Comparison of ENCODE assay signal across 20 cellular contexts in genomic region chr12:132237772-132238486, GRCh38.
"Had no signal": no experiment of that assay in that cellular context is flagged by ENCODE, and none has a peak within 500 bp of the region (broad histone marks: within the 10 kb centered on the region; RNA-seq: fewer than 3 reads in every experiment).

No MANE protein-coding gene starts in this region.

- H3K4me3 Mint-ChIP-seq: activated CD4-positive, alpha-beta T cell treated with anti-CD3 and anti-CD28 coated beads, Interleukin-2, amount 10 ng/mL, durations not matched to agents 7 days and 5 days; activated CD8-positive, alpha-beta memory T cell treated with anti-CD3 and anti-CD28 coated beads, Interleukin-2, amount 10 ng/mL, durations not matched to agents 7 days and 5 days; activated CD8-positive, alpha-beta T cell treated with anti-CD3 and anti-CD28 coated beads for 36 hours; activated naive CD4-positive, alpha-beta T cell treated with anti-CD3 and anti-CD28 coated beads, Interleukin-2, amount 10 ng/mL, durations not matched to agents 7 days and 5 days; dendritic cell treated with granulocyte-macrophage colony-stimulating factor and Interleukin-4, amounts not matched to agents 40 ng/mL and 50 ng/mL, for 4 days; memory B cell; nephron; stimulated activated naive B cell treated with anti-CD40 and anti-IgM and Interleukin-4, amounts not matched to agents 10 μg/mL and 1 μg/mL and 100 μg/mL, for 72 hours had no signal

- H3K36me3 Mint-ChIP-seq: activated CD8-positive, alpha-beta memory T cell treated with anti-CD3 and anti-CD28 coated beads, Interleukin-2, amount 10 ng/mL, durations not matched to agents 7 days and 5 days; activated naive CD4-positive, alpha-beta T cell treated with anti-CD3 and anti-CD28 coated beads, Interleukin-2, amount 10 ng/mL, durations not matched to agents 7 days and 5 days; memory B cell; stimulated activated naive B cell treated with anti-CD40 and anti-IgM and Interleukin-4, amounts not matched to agents 10 μg/mL and 1 μg/mL and 100 μg/mL, for 72 hours had no signal

- H3K9me3 Mint-ChIP-seq: activated CD4-positive, alpha-beta T cell treated with anti-CD3 and anti-CD28 coated beads, Interleukin-2, amount 10 ng/mL, durations not matched to agents 7 days and 5 days; activated CD8-positive, alpha-beta T cell treated with anti-CD3 and anti-CD28 coated beads for 36 hours; dendritic cell treated with granulocyte-macrophage colony-stimulating factor and Interleukin-4, amounts not matched to agents 40 ng/mL and 50 ng/mL, for 4 days had no signal

- H3K9me3 ChIP-seq: right lobe of liver, thoracic aorta had no signal

- H3K4me1 Mint-ChIP-seq: activated CD4-positive, alpha-beta T cell treated with anti-CD3 and anti-CD28 coated beads, Interleukin-2, amount 10 ng/mL, durations not matched to agents 7 days and 5 days; activated CD8-positive, alpha-beta memory T cell treated with anti-CD3 and anti-CD28 coated beads, Interleukin-2, amount 10 ng/mL, durations not matched to agents 7 days and 5 days; activated naive CD4-positive, alpha-beta T cell treated with anti-CD3 and anti-CD28 coated beads, Interleukin-2, amount 10 ng/mL, durations not matched to agents 7 days and 5 days had no signal

- H3K4me3 ChIP-seq: hepatocyte, right lobe of liver, thoracic aorta had no signal

- ATAC-seq: activated CD4-positive, CD25-positive, alpha-beta regulatory T cell treated with anti-CD3 and anti-CD28 coated beads, Interleukin-2, amount 50 U/mL, for 24 hours had no signal

- H3K27ac ChIP-seq: hepatocyte, parathyroid adenoma, right lobe of liver, thoracic aorta, VCaP had no signal

- FAIRE-seq: small intestine had no signal

- H3K36me3 ChIP-seq: right lobe of liver, thoracic aorta had no signal

- H3K27ac Mint-ChIP-seq: activated CD4-positive, alpha-beta T cell treated with anti-CD3 and anti-CD28 coated beads, Interleukin-2, amount 10 ng/mL, durations not matched to agents 7 days and 5 days; activated CD8-positive, alpha-beta memory T cell treated with anti-CD3 and anti-CD28 coated beads, Interleukin-2, amount 10 ng/mL, durations not matched to agents 7 days and 5 days; activated CD8-positive, alpha-beta T cell treated with anti-CD3 and anti-CD28 coated beads for 36 hours; dendritic cell treated with granulocyte-macrophage colony-stimulating factor and Interleukin-4, amounts not matched to agents 40 ng/mL and 50 ng/mL, for 4 days; stimulated activated naive B cell treated with anti-CD40 and anti-IgM and Interleukin-4, amounts not matched to agents 10 μg/mL and 1 μg/mL and 100 μg/mL, for 72 hours had no signal

- H3K9ac ChIP-seq: parathyroid adenoma had no signal

- H3K27me3 Mint-ChIP-seq: activated CD4-positive, alpha-beta T cell treated with anti-CD3 and anti-CD28 coated beads, Interleukin-2, amount 10 ng/mL, durations not matched to agents 7 days and 5 days; activated CD8-positive, alpha-beta memory T cell treated with anti-CD3 and anti-CD28 coated beads, Interleukin-2, amount 10 ng/mL, durations not matched to agents 7 days and 5 days; activated CD8-positive, alpha-beta T cell treated with anti-CD3 and anti-CD28 coated beads for 36 hours; activated naive CD4-positive, alpha-beta T cell treated with anti-CD3 and anti-CD28 coated beads, Interleukin-2, amount 10 ng/mL, durations not matched to agents 7 days and 5 days; memory B cell had no signal

- DNase-seq: activated CD4-positive, alpha-beta T cell treated with anti-CD3 and anti-CD28 coated beads, Interleukin-2, amount 10 ng/mL, durations not matched to agents 7 days and 5 days; activated CD8-positive, alpha-beta memory T cell treated with anti-CD3 and anti-CD28 coated beads, Interleukin-2, amount 10 ng/mL, durations not matched to agents 7 days and 5 days; activated effector memory CD4-positive, alpha-beta T cell treated with anti-CD3 and anti-CD28 coated beads, Interleukin-2, amount 50 U/mL, for 16 hours; activated T-cell treated with anti-CD3 and anti-CD28 coated beads for 4 hours; amygdala; effector CD4-positive, alpha-beta T cell; foreskin melanocyte; small intestine; stimulated activated naive B cell treated with anti-CD40 and anti-IgM and Interleukin-4, amounts not matched to agents 10 μg/mL and 1 μg/mL and 100 μg/mL, for 72 hours had no signal

- H3K4me1 ChIP-seq: parathyroid adenoma, right lobe of liver had no signal

- H3K27me3 ChIP-seq: hepatocyte, right lobe of liver had no signal
